ENCODE assay signal across 8 cellular contexts in genomic region chr3:196287066-196287404, GRCh38. TPM values are rescaled to one million over a fixed set of nuclear protein-coding genes. Genes with fewer than 3 reads are reported as not detected.
A peak's percentile ranks its signal among the peaks of the same experiment; 100 is the strongest.
DNase-seq lines count a peak whose midpoint lies in the region; ATAC-seq and TF ChIP-seq lines count a peak whose summit lies in the region.

No MANE protein-coding gene starts in this region.

- no peaks in the 10 kb centered on the region for H3K9me3 Mint-ChIP-seq in CD4-positive, CD25-positive, alpha-beta regulatory T cell

- ATAC-seq in CD4-positive, CD25-positive, alpha-beta regulatory T cell (ENCODE audit: low read depth in 2 of 2) = peak; percentile 24 to 38
- peak; percentile 13 for ATAC-seq in GM21717 (IDR thresholded peaks at IDR 0.05; ENCODE audit: unreplicated experiment)

- H3K27ac ChIP-seq in CD4-positive, CD25-positive, alpha-beta regulatory T cell (ENCODE audit: insufficient read depth, low read length, poor library complexity, severe bottlenecking) = peak overlapping the region; percentile 89
- no peak overlapping the region for H3K27ac ChIP-seq in iPS-20b (ENCODE audit: low read length)

- H3K9me3 ChIP-seq in CD4-positive, CD25-positive, alpha-beta regulatory T cell (ENCODE audit: control insufficient read depth in 2 of 2, low read length in 2 of 2) = no peaks in the 10 kb centered on the region
- H3K9me3 ChIP-seq in NT2/D1 (ENCODE audit: insufficient read depth, low read length) = no peaks in the 10 kb centered on the region
- no peaks in the 10 kb centered on the region for H3K9me3 ChIP-seq in iPS-20b (ENCODE audit: insufficient read depth, low read depth, low read length)

- peak overlapping the region; percentile 86 for H3K4me3 ChIP-seq in CD4-positive, CD25-positive, alpha-beta regulatory T cell (ENCODE audit: low read depth, low read length)
- H3K4me3 ChIP-seq in NT2/D1 (ENCODE audit: insufficient read length, low read depth) (peak overlapping the region; percentile 94), astrocyte of the spinal cord (ENCODE audit: low read depth, low read length) (peak overlapping the region; percentile 100), iPS-20b (ENCODE audit: low read length) (peak overlapping the region; percentile 98)

- H3K4me1 Mint-ChIP-seq in CD4-positive, CD25-positive, alpha-beta regulatory T cell = peaks cover 25 to 58% (median 44%) of the 10 kb centered on the region in 4 donors

- peaks cover 2% of the 10 kb centered on the region for H3K36me3 ChIP-seq in CD4-positive, CD25-positive, alpha-beta regulatory T cell (ENCODE audit: control insufficient read depth, insufficient read depth, low read length)
- H3K36me3 ChIP-seq in NT2/D1 (ENCODE audit: insufficient read depth, insufficient read length, low read length) (no peaks in the 10 kb centered on the region), iPS-20b (ENCODE audit: insufficient read depth, low read depth, low read length) (no peaks in the 10 kb centered on the region)

- no peaks in the 10 kb centered on the region for H3K27me3 ChIP-seq in CD4-positive, CD25-positive, alpha-beta regulatory T cell (ENCODE audit: control insufficient read depth, insufficient read depth, low read length)
- H3K27me3 ChIP-seq in NT2/D1 (ENCODE audit: insufficient read depth, insufficient read length) (no peaks in the 10 kb centered on the region), iPS-20b (ENCODE audit: insufficient read depth, low read length) (no peaks in the 10 kb centered on the region)

- in situ Hi-C loops in astrocyte of the spinal cord (cut with HindIII; ENCODE audit: low sequenced_read_pairs) = no loop called here

- H3K36me3 Mint-ChIP-seq in CD4-positive, CD25-positive, alpha-beta regulatory T cell = peaks cover 3% of the 10 kb centered on the region

- no peaks in the 10 kb centered on the region for H3K27me3 Mint-ChIP-seq in CD4-positive, CD25-positive, alpha-beta regulatory T cell

- peak overlapping the region; percentile 98 to 100 (median 99) for H3K4me3 Mint-ChIP-seq in CD4-positive, CD25-positive, alpha-beta regulatory T cell

- H3K27ac Mint-ChIP-seq in CD4-positive, CD25-positive, alpha-beta regulatory T cell = peak overlapping the region; percentile 98 to 99 (median 98)

- no peak for TF ChIP-seq CTCF in astrocyte of the spinal cord (IDR thresholded peaks at IDR 0.05; ENCODE audit: low read depth, low read length)

- H3K4me1 ChIP-seq in CD4-positive, CD25-positive, alpha-beta regulatory T cell (ENCODE audit: control insufficient read depth, insufficient read depth, low read length, poor library complexity, severe bottlenecking) = peaks cover 33% of the 10 kb centered on the region
- H3K4me1 ChIP-seq in NT2/D1 (ENCODE audit: insufficient read depth, insufficient read length) (peaks cover 3% of the 10 kb centered on the region), iPS-20b (ENCODE audit: insufficient read depth, low read length) (peaks cover 4% of the 10 kb centered on the region)

- H3K9ac ChIP-seq in NT2/D1 (ENCODE audit: insufficient read length, low read depth) = peak overlapping the region; percentile 93
- peak overlapping the region; percentile 96 for H3K9ac ChIP-seq in iPS-20b (ENCODE audit: low read depth, low read length)

- peak in 2 of 3 donors; percentile 8 to 56 for DNase-seq in CD4-positive, CD25-positive, alpha-beta regulatory T cell
- DNase-seq in NT2/D1 (ENCODE audit: low read depth, low spot score) = no peak
- DNase-seq in astrocyte of the spinal cord (ENCODE audit: low read depth, low spot score) = peak; percentile 20
- peak in 2 of 3 donors; percentile 14 to 18 for DNase-seq in stimulated activated CD4-positive, alpha-beta T cell treated with anti-CD3 and anti-CD28 coated beads, Interleukin-12 subunit alpha, Interleukin-12 subunit beta, amount 100 ng/mL, for 48 hours (ENCODE audit: low read depth in 2 of 3, low spot score in 1 of 3)
- DNase-seq in NCI-H1092 (lab: John Stamatoyannopoulos, UW) = no peak
- no peak for DNase-seq in globus pallidus (ENCODE audit: low spot score)

RNA-seq across cellular contexts. Expression of gene PCYT1A, which starts 0.5 kb away (rescaled TPM):
- total RNA-seq in CD4-positive, CD25-positive, alpha-beta regulatory T cell = 87.4 TPM
- polyA plus RNA-seq in CD4-positive, CD25-positive, alpha-beta regulatory T cell = 10 to 100 TPM; 21.4 to 25.2 (median 22.9) TPM

RNA-seq across cellular contexts. Expression of gene DYNLT2B, which starts 31.0 kb away (rescaled TPM):
- 9.1 TPM for total RNA-seq in CD4-positive, CD25-positive, alpha-beta regulatory T cell
- 10 to 100 TPM; 13.8 to 20.7 (median 16.9) TPM for polyA plus RNA-seq in CD4-positive, CD25-positive, alpha-beta regulatory T cell

RNA-seq across cellular contexts. Expression of gene TM4SF19, which starts 51.2 kb away (rescaled TPM):
- not detected for total RNA-seq in CD4-positive, CD25-positive, alpha-beta regulatory T cell
- under 1 TPM in 1 of 4 donors, not detected in 3; 0.15 TPM for polyA plus RNA-seq in CD4-positive, CD25-positive, alpha-beta regulatory T cell

Comparison
In these comparisons a context has a peak if more than half of its experiments do, and no peak if none do; other contexts are left out.
1. DNase-seq: peak in CD4-positive, CD25-positive, alpha-beta regulatory T cell (2 of 3), astrocyte of the spinal cord (single experiment) and stimulated activated CD4-positive, alpha-beta T cell treated with anti-CD3 and anti-CD28 coated beads, Interleukin-12 subunit alpha, Interleukin-12 subunit beta, amount 100 ng/mL, for 48 hours (2 of 3); none in NT2/D1 (single experiment), NCI-H1092 (single experiment) and globus pallidus (single experiment).
2. Peak in every context shown above with its lines, with median percentiles within 50 percentile points of each other: H3K4me3 ChIP-seq.